8 cellular contexts compared by ENCODE assay signal in the genomic region with DNA sequence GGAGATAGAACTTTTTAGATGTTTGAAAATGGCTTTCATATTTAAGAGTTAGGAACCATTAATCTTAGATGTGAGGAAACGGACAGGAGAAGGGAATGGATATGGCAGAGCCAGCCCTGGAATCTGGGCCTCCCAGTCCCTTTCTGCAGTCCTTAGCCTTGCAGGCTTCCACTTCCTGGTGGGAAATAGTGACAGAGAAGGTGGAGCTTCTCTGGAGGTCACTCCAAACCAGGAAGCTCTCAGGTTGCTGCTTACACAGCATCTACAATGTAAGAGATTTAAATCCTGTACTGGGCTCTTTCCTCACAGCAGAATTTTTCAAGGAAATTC. TPM values are rescaled to one million over a fixed set of nuclear protein-coding genes. Genes with fewer than 3 reads are reported as not detected.
DNase-seq lines count a peak whose midpoint lies in the region; ATAC-seq and TF ChIP-seq lines count a peak whose summit lies in the region.

No MANE protein-coding gene starts in this region.

- H3K4me3 ChIP-seq in heart right ventricle, result peak overlapping the region; percentile 51 to 82 (median 66)
- peak overlapping the region; percentile 58 for H3K4me3 ChIP-seq in SJSA1
- peak overlapping the region; percentile 82 for H3K4me3 ChIP-seq in left ventricle myocardium inferior
- no peak overlapping the region for H3K4me3 ChIP-seq in thyroid gland (replicated peaks in 1 of 3)

- ATAC-seq in heart right ventricle, result peak in 5 of 8 donors; percentile 4 to 33 (median 10)
- ATAC-seq in left ventricle myocardium superior, result no peak
- no peak for ATAC-seq in GM18519 (IDR thresholded peaks at IDR 0.05; ENCODE audit: low FRiP score, unreplicated experiment)

- H3K4me1 ChIP-seq in heart right ventricle, result peaks cover 0 to 76% (median 22%) of the 10 kb centered on the region in 9 donors
- peaks cover 20% of the 10 kb centered on the region for H3K4me1 ChIP-seq in SJSA1 (replicated peaks)
- H3K4me1 ChIP-seq in left ventricle myocardium inferior, result peaks cover 46% of the 10 kb centered on the region
- H3K4me1 ChIP-seq in thyroid gland, result peaks cover 13 to 23% of the 10 kb centered on the region in 2 donors

- no peak for DNase-seq in heart right ventricle
- no peak for DNase-seq in left ventricle myocardium superior
- DNase-seq in SJSA1 (ENCODE audit: low read depth in 1 of 2, low spot score in 2 of 2), result no peak
- DNase-seq in left ventricle myocardium inferior, result no peak
- no peak for DNase-seq in thyroid gland
- no peak for DNase-seq in stimulated activated CD4-positive, alpha-beta T cell treated with anti-CD3 and anti-CD28 coated beads, Interleukin-1b, Interleukin-23, amount 100 ng/mL, for 48 hours
- DNase-seq in stimulated activated CD4-positive, alpha-beta T cell treated with anti-CD3 and anti-CD28 coated beads, Interleukin-15, amount 100 ng/mL, for 24 hours, result no peak

- H3K27ac ChIP-seq in heart right ventricle (peak overlapping the region in 9 of 10 donors; percentile 86 to 98 (median 95)), SJSA1 (no peak overlapping the region), left ventricle myocardium inferior (replicated peaks) (peak overlapping the region; percentile 97), thyroid gland (peak overlapping the region in 2 of 3 donors; percentile 80 to 88)

- H3K27me3 ChIP-seq in heart right ventricle (no peaks in the 10 kb centered on the region), SJSA1 (replicated peaks) (no peaks in the 10 kb centered on the region), left ventricle myocardium inferior (ENCODE audit: low read depth) (no peaks in the 10 kb centered on the region), thyroid gland (no peaks in the 10 kb centered on the region)

- 63 to 70% methylated on average over 1 of the region's 1 CpG for WGBS in heart right ventricle, 2 donors
- WGBS in thyroid gland, 2 donors, result 70 to 73% methylated on average over 1 of the region's 1 CpG

- H3K36me3 ChIP-seq in heart right ventricle (peaks cover 0 to 47% (median 16%) of the 10 kb centered on the region in 9 donors), SJSA1 (peaks cover 47% of the 10 kb centered on the region), left ventricle myocardium inferior (peaks cover 34% of the 10 kb centered on the region), thyroid gland (peaks cover 15 to 27% of the 10 kb centered on the region in 2 donors)

- TF ChIP-seq POLR2A in thyroid gland (IDR thresholded peaks at IDR 0.05), result no peak

- intact Hi-C loops in heart right ventricle (cut with DNase I), result no loop called here
- intact Hi-C loops in left ventricle myocardium superior (cut with micrococcal nuclease), result no loop called here
- intact Hi-C loops in left ventricle myocardium inferior (cut with micrococcal nuclease), result no loop called here
- intact Hi-C loops in thyroid gland (cut with DNase I), result no loop called here

- no peaks in the 10 kb centered on the region for H3K9me3 ChIP-seq in heart right ventricle
- no peaks in the 10 kb centered on the region for H3K9me3 ChIP-seq in SJSA1 (replicated peaks)
- no peaks in the 10 kb centered on the region for H3K9me3 ChIP-seq in left ventricle myocardium inferior (replicated peaks)
- H3K9me3 ChIP-seq in thyroid gland, result no peaks in the 10 kb centered on the region

- TF ChIP-seq CTCF in heart right ventricle (IDR thresholded peaks at IDR 0.05) (no peak), left ventricle myocardium inferior (IDR thresholded peaks at IDR 0.05; ENCODE audit: borderline replicate concordance) (no peak), thyroid gland (IDR thresholded peaks at IDR 0.05) (no peak)

RNA-seq across cellular contexts. Expression of a gene that starts 2.5 kb away (rescaled TPM):
- total RNA-seq in heart right ventricle, result 100 to 1,000 TPM in 2 of 10 donors, 10 to 100 TPM in 8; 41.4 to 215 (median 51.6) TPM
- polyA plus RNA-seq in heart right ventricle, result 100 to 1,000 TPM; 477 to 593 TPM
- 65.8 TPM for total RNA-seq in left ventricle myocardium superior
- total RNA-seq in SJSA1 (2014; rRNA removed; shearing (Covaris generic)), result 228 and 284 TPM in 2 replicates
- 66.9 TPM for total RNA-seq in left ventricle myocardium inferior
- total RNA-seq in thyroid gland, result 100 to 1,000 TPM; 120 to 368 (median 160) TPM

RNA-seq across cellular contexts. Expression of a gene that starts 40.6 kb away (rescaled TPM):
- total RNA-seq in heart right ventricle (100 to 1,000 TPM in 9 of 10 donors, 10 to 100 TPM in 1; 71.3 to 519 (median 235) TPM), left ventricle myocardium superior (201 TPM), left ventricle myocardium inferior (186 TPM), thyroid gland (10 to 100 TPM; 11.2 to 64.0 (median 35.6) TPM)
- polyA plus RNA-seq in heart right ventricle, result 100 to 1,000 TPM; 319 to 412 TPM
- total RNA-seq in SJSA1 (2014; rRNA removed; shearing (Covaris generic)), result 90.2 and 151 TPM in 2 replicates

RNA-seq across cellular contexts. Expression of a gene that starts 54.6 kb away (rescaled TPM):
- total RNA-seq in heart right ventricle (not detected), left ventricle myocardium superior (not detected), left ventricle myocardium inferior (not detected), thyroid gland (not detected)
- polyA plus RNA-seq in heart right ventricle, result not detected
- total RNA-seq in SJSA1 (2014; rRNA removed; shearing (Covaris generic)), result not detected in 2 replicates

Comparison
In these comparisons a context has a peak if more than half of its experiments do, and no peak if none do; other contexts are left out.
1. ATAC-seq: peak in heart right ventricle (5 of 8); none in left ventricle myocardium superior (single experiment) and GM18519 (single experiment).
2. H3K4me3 ChIP-seq: peak in heart right ventricle (10 of 10), SJSA1 (single experiment) and left ventricle myocardium inferior (single experiment); none in thyroid gland (0 of 3).